Comparison of ENCODE assay signal across 14 cellular contexts in the genomic region with DNA sequence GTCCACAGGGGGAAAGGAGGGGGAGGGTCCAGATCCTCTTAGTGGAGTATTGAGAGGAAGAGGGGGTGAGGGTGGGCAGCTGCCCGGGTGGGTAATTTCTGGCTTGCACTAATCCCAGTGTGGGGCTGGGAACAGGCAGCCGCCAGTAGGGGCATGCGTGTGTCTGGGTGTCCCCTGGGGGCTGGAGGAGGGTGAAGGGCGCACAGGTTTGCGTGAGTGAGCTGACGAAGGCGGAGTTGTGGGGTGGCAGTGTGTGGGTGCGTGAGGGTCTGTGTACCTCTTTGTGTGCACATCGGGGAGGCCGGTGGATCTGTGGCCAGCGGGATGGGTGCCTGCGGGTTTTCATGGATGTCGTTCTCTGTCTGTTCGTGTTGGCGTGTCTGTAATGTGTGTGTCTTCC.
DNase-seq lines count a peak whose midpoint lies in the region; ATAC-seq and TF ChIP-seq lines count a peak whose summit lies in the region.
"Had no signal": no experiment of that assay in that cellular context is flagged by ENCODE, and none has a peak within 500 bp of the region (broad histone marks: within the 10 kb centered on the region; RNA-seq: fewer than 3 reads in every experiment).

No MANE protein-coding gene starts in this region.

- H3K4me3 ChIP-seq in GM23338 (no peak overlapping the region), endodermal cell (ENCODE audit: low read length) (no peak overlapping the region), SK-N-SH (ENCODE audit: low read depth in 2 of 2, low read length in 1 of 2) (no peak overlapping the region)
- H3K4me3 ChIP-seq: A549, BLaER1, GM12878 had no signal

- H3K36me3 ChIP-seq in GM23338 (ENCODE audit: insufficient read depth) = no peaks in the 10 kb centered on the region
- H3K36me3 ChIP-seq in endodermal cell (ENCODE audit: control insufficient read depth, insufficient read depth, low read length) = no peaks in the 10 kb centered on the region
- H3K36me3 ChIP-seq in SK-N-SH (replicated peaks in 1 of 2; ENCODE audit: control insufficient read depth in 1 of 2, insufficient read depth in 2 of 2, low read length in 1 of 2) = no peaks in the 10 kb centered on the region
- H3K36me3 ChIP-seq: BLaER1 had no signal

- H3K4me3 Mint-ChIP-seq in GM23338 (no peak overlapping the region), endodermal cell (no peak overlapping the region)
- H3K4me3 Mint-ChIP-seq in stimulated activated naive B cell treated with anti-CD40 and anti-IgM and Interleukin-4, amounts not matched to agents 10 μg/mL and 1 μg/mL and 100 μg/mL, for 72 hours = no peak overlapping the region

- H3K27me3 Mint-ChIP-seq in GM23338 (ENCODE audit: insufficient read depth, low read depth, poor library complexity) (peaks cover 20% of the 10 kb centered on the region), endodermal cell (ENCODE audit: insufficient read depth) (peaks cover 11% of the 10 kb centered on the region)
- peaks cover 59 to 69% of the 10 kb centered on the region in 2 donors for H3K27me3 Mint-ChIP-seq in stimulated activated naive B cell treated with anti-CD40 and anti-IgM and Interleukin-4, amounts not matched to agents 10 μg/mL and 1 μg/mL and 100 μg/mL, for 72 hours

- H3K9ac ChIP-seq in endodermal cell (ENCODE audit: extremely low read depth, low read length, poor library complexity, severe bottlenecking) (no peak overlapping the region), SK-N-SH (no peak overlapping the region)
- H3K9ac ChIP-seq: BLaER1, KMS-11 had no signal

- TF ChIP-seq CTCF in GM23338 (conservative IDR thresholded peaks at IDR 0.05; ENCODE audit: low read depth in 2 of 2) (no peak), endodermal cell (conservative IDR thresholded peaks at IDR 0.05) (peak; percentile 33), SK-N-SH (IDR thresholded peaks at IDR 0.05) (no peak)

- H3F3A ChIP-seq in GM23338 (replicated peaks; ENCODE audit: low read depth) (no peaks in the 10 kb centered on the region), SK-N-SH (replicated peaks; ENCODE audit: insufficient read depth) (no peaks in the 10 kb centered on the region)

- H4K20me1 ChIP-seq in GM23338 (replicated peaks; ENCODE audit: insufficient read depth) (no peaks in the 10 kb centered on the region), SK-N-SH (ENCODE audit: insufficient read depth) (no peaks in the 10 kb centered on the region)
- H4K20me1 ChIP-seq: BLaER1 had no signal

- WGBS in endodermal cell (ENCODE audit: insufficient coverage in 1 of 2, insufficient read length in 1 of 2), 2 experiments = 74 to 89% methylated on average over 3 to 15 of the region's 15 CpGs
- 73% methylated on average over 15 of the region's 15 CpGs for WGBS in SK-N-SH (ENCODE audit: low lambda C conversion rate)

- no peak overlapping the region for H3K27ac Mint-ChIP-seq in GM23338
- H3K27ac Mint-ChIP-seq in endodermal cell = peak overlapping the region; percentile 52
- H3K27ac Mint-ChIP-seq in stimulated activated naive B cell treated with anti-CD40 and anti-IgM and Interleukin-4, amounts not matched to agents 10 μg/mL and 1 μg/mL and 100 μg/mL, for 72 hours = peak overlapping the region; percentile 10

- H3K9me2 ChIP-seq in GM23338 (ENCODE audit: insufficient read depth) = no peaks in the 10 kb centered on the region; the same call in 1 of the 2 replicates
- H3K9me2 ChIP-seq in SK-N-SH = no peaks in the 10 kb centered on the region

- POLR2A ChIA-PET in SK-N-SH (lab: Yijun Ruan, JAX) = no interaction called here

- H3K4me1 Mint-ChIP-seq in GM23338 (peaks cover 30% of the 10 kb centered on the region), endodermal cell (peaks cover 61% of the 10 kb centered on the region)
- no peaks in the 10 kb centered on the region for H3K4me1 Mint-ChIP-seq in stimulated activated naive B cell treated with anti-CD40 and anti-IgM and Interleukin-4, amounts not matched to agents 10 μg/mL and 1 μg/mL and 100 μg/mL, for 72 hours

- H3K27me3 ChIP-seq in GM23338 (ENCODE audit: insufficient read depth) (no peaks in the 10 kb centered on the region), endodermal cell (ENCODE audit: control insufficient read depth, insufficient read depth, low read length, poor library complexity, severe bottlenecking) (no peaks in the 10 kb centered on the region), SK-N-SH (ENCODE audit: insufficient read depth) (no peaks in the 10 kb centered on the region; the same call in 1 of the 2 replicates)

- ATAC-seq in GM23338 = peak; percentile 20; the same call in 2 of the 3 replicates
- no peak for ATAC-seq in stimulated activated naive B cell treated with anti-CD40 and anti-IgM and Interleukin-4, amounts not matched to agents 10 μg/mL and 1 μg/mL and 100 μg/mL, for 72 hours (replicated peaks)
- no peak for ATAC-seq in GM21515 (IDR thresholded peaks at IDR 0.05; ENCODE audit: unreplicated experiment)
- ATAC-seq: A549, GM12878, HCT116 had no signal

- no peaks in the 10 kb centered on the region for H3K9me3 Mint-ChIP-seq in GM23338
- no peaks in the 10 kb centered on the region for H3K9me3 Mint-ChIP-seq in endodermal cell
- H3K9me3 Mint-ChIP-seq in stimulated activated naive B cell treated with anti-CD40 and anti-IgM and Interleukin-4, amounts not matched to agents 10 μg/mL and 1 μg/mL and 100 μg/mL, for 72 hours = no peaks in the 10 kb centered on the region

- no peak overlapping the region for H3K27ac ChIP-seq in GM23338 (ENCODE audit: low read depth)
- H3K27ac ChIP-seq in endodermal cell (ENCODE audit: low read depth, low read length) = no peak overlapping the region
- H3K27ac ChIP-seq in SK-N-SH (ENCODE audit: low read depth in 2 of 2, low read length in 1 of 2) = no peak overlapping the region
- H3K27ac ChIP-seq: A549, BLaER1, KMS-11 had no signal

- no peak for TF ChIP-seq EP300 in SK-N-SH (IDR thresholded peaks at IDR 0.05; ENCODE audit: borderline replicate concordance in 1 of 2, low read depth in 1 of 2, low read length in 1 of 2)

- DNase-seq in GM23338 (ENCODE audit: low spot score) (no peak), NCI-H82 (lab: John Stamatoyannopoulos, UW) (peak; percentile 100), endodermal cell (peak; percentile 61), iPS-NIHi11 (ENCODE audit: low spot score) (no peak), SK-N-SH (no peak)
- DNase-seq in stimulated activated naive B cell treated with anti-CD40 and anti-IgM and Interleukin-4, amounts not matched to agents 10 μg/mL and 1 μg/mL and 100 μg/mL, for 72 hours = no peak
- DNase-seq: Calu3, DMS79 had no signal

- H3K4me2 ChIP-seq in GM23338 (no peak overlapping the region), SK-N-SH (no peak overlapping the region)
- H3K4me2 ChIP-seq: A549, BLaER1, KMS-11 had no signal

- H3K4me1 ChIP-seq in GM23338 (ENCODE audit: insufficient read depth) = peaks cover 19% of the 10 kb centered on the region
- peaks cover 32% of the 10 kb centered on the region for H3K4me1 ChIP-seq in endodermal cell (ENCODE audit: control insufficient read depth, insufficient read depth, low read length)
- peaks cover 0 to 21% of the 10 kb centered on the region in 2 experiments; a peak in 1 of 4 replicates for H3K4me1 ChIP-seq in SK-N-SH (ENCODE audit: control insufficient read depth in 1 of 2, insufficient read depth in 2 of 2, low read depth in 1 of 2, low read length in 1 of 2)
- H3K4me1 ChIP-seq: A549 had no signal

- H2AFZ ChIP-seq in GM23338 (no peak overlapping the region), SK-N-SH (ENCODE audit: low read depth) (no peak overlapping the region)

- CTCF ChIA-PET in SK-N-SH (lab: Yijun Ruan, JAX) = no interaction called here

- H3K9me3 ChIP-seq in endodermal cell (ENCODE audit: control insufficient read depth, low read length) = no peaks in the 10 kb centered on the region
- H3K9me3 ChIP-seq in SK-N-SH = no peaks in the 10 kb centered on the region
- H3K9me3 ChIP-seq: A549, BLaER1 had no signal

- H3K36me3 Mint-ChIP-seq in GM23338 (ENCODE audit: low read depth) (no peaks in the 10 kb centered on the region; the same call in 2 of the 3 replicates), endodermal cell (ENCODE audit: low read depth) (no peaks in the 10 kb centered on the region)
- H3K36me3 Mint-ChIP-seq in stimulated activated naive B cell treated with anti-CD40 and anti-IgM and Interleukin-4, amounts not matched to agents 10 μg/mL and 1 μg/mL and 100 μg/mL, for 72 hours = no peaks in the 10 kb centered on the region

- TF ChIP-seq RAD21 in SK-N-SH (IDR thresholded peaks at IDR 0.05; ENCODE audit: low read length) = no peak

- H3K79me2 ChIP-seq in GM23338 (replicated peaks; ENCODE audit: insufficient read depth) (no peaks in the 10 kb centered on the region), SK-N-SH (ENCODE audit: insufficient read depth) (no peaks in the 10 kb centered on the region)

TF ChIP-seq in GM23338, 12 proteins besides CTCF, POLR2A, EP300 and RAD21 (continues in another document):
- TF ChIP-seq JUNB (IDR thresholded peaks at IDR 0.05; ENCODE audit: unreplicated experiment) (no peak), ZNF114 (CRISPR knock-in tag; IDR thresholded peaks at IDR 0.05) (no peak), EZH2phosphoT487 (IDR thresholded peaks at IDR 0.05; ENCODE audit: unreplicated experiment) (no peak), ZNF331 (CRISPR knock-in tag; IDR thresholded peaks at IDR 0.05; ENCODE audit: low read depth) (no peak)
- TF ChIP-seq, protein P1, sequence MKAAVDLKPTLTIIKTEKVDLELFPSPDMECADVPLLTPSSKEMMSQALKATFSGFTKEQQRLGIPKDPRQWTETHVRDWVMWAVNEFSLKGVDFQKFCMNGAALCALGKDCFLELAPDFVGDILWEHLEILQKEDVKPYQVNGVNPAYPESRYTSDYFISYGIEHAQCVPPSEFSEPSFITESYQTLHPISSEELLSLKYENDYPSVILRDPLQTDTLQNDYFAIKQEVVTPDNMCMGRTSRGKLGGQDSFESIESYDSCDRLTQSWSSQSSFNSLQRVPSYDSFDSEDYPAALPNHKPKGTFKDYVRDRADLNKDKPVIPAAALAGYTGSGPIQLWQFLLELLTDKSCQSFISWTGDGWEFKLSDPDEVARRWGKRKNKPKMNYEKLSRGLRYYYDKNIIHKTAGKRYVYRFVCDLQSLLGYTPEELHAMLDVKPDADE (IDR thresholded peaks at IDR 0.05) = no peak

TF ChIP-seq in SK-N-SH, 30 proteins besides CTCF, POLR2A, EP300 and RAD21 (continues in another document):
- TF ChIP-seq TCF12 (IDR thresholded peaks at IDR 0.05) (no peak), ELF1 (IDR thresholded peaks at IDR 0.05) (no peak), FOSL2 (IDR thresholded peaks at IDR 0.05; ENCODE audit: borderline replicate concordance, low read depth) (no peak), TEAD4 (IDR thresholded peaks at IDR 0.05; ENCODE audit: borderline replicate concordance, insufficient read depth) (no peak)
- TF ChIP-seq, protein P2, sequence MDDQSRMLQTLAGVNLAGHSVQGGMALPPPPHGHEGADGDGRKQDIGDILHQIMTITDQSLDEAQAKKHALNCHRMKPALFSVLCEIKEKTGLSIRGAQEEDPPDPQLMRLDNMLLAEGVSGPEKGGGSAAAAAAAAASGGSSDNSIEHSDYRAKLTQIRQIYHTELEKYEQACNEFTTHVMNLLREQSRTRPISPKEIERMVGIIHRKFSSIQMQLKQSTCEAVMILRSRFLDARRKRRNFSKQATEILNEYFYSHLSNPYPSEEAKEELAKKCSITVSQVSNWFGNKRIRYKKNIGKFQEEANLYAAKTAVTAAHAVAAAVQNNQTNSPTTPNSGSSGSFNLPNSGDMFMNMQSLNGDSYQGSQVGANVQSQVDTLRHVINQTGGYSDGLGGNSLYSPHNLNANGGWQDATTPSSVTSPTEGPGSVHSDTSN (IDR thresholded peaks at IDR 0.05) = no peak

Comparison
In these comparisons a context has a peak if more than half of its experiments do, and no peak if none do; other contexts are left out.
1. DNase-seq: peak in NCI-H82 (single experiment) and endodermal cell (single experiment); none in GM23338 (single experiment), stimulated activated naive B cell treated with anti-CD40 and anti-IgM and Interleukin-4, amounts not matched to agents 10 μg/mL and 1 μg/mL and 100 μg/mL, for 72 hours (single experiment), iPS-NIHi11 (single experiment) and SK-N-SH (single experiment).